18 cellular contexts compared by ENCODE assay signal in genomic region chr2:129296401-129297343, GRCh38.
DNase-seq lines count a peak whose midpoint lies in the region; ATAC-seq, FAIRE-seq and TF ChIP-seq lines count a peak whose summit lies in the region.
"Had no signal": no experiment of that assay in that cellular context is flagged by ENCODE, and none has a peak within 500 bp of the region (broad histone marks: within the 10 kb centered on the region; RNA-seq: fewer than 3 reads in every experiment).

No MANE protein-coding gene starts in this region.

- H3K4me3 ChIP-seq in right atrium auricular region, result no peak overlapping the region
- H3K4me3 ChIP-seq in astrocyte of the cerebellum (ENCODE audit: low read depth, low read length), result no peak overlapping the region
- H3K4me3 ChIP-seq: GM23248, SJCRH30 had no signal

- in situ Hi-C loops in astrocyte of the cerebellum (cut with HindIII; ENCODE audit: low sequenced_read_pairs), result no loop called here

- H3K27ac ChIP-seq in right atrium auricular region, result no peak overlapping the region
- H3K27ac ChIP-seq: GM23248, SJCRH30 had no signal

- peak; percentile 17 for FAIRE-seq in urothelium cell line (lab: Jason Lieb, UNC)
- FAIRE-seq: A204.1, HTR-8/SVneo had no signal

- peak; percentile 59 for ATAC-seq in Right ventricle myocardium superior (ENCODE audit: poor library complexity)
- no peak for ATAC-seq in GM21528 (IDR thresholded peaks at IDR 0.05; ENCODE audit: low FRiP score, unreplicated experiment)
- ATAC-seq in HG03139 (IDR thresholded peaks at IDR 0.05; ENCODE audit: unreplicated experiment), result no peak
- no peak for ATAC-seq in HG03460 (IDR thresholded peaks at IDR 0.05; ENCODE audit: unreplicated experiment)
- ATAC-seq: effector memory CD8-positive, alpha-beta T cell; stimulated activated effector memory CD8-positive, alpha-beta T cell treated with anti-CD3 and anti-CD28 coated beads, Interleukin-12 subunit alpha, Interleukin-12 subunit beta, amount 100 ng/mL, for 72 hours had no signal

- H3K4me1 ChIP-seq in right atrium auricular region, result peaks cover 0 to 10% of the 10 kb centered on the region in 2 donors
- H3K4me1 ChIP-seq: SJCRH30 had no signal

- no peaks in the 10 kb centered on the region for H3K9me3 ChIP-seq in right atrium auricular region
- H3K9me3 ChIP-seq: SJCRH30 had no signal

- intact Hi-C loops in Right ventricle myocardium superior (cut with DNase I), result no loop called here

- no peaks in the 10 kb centered on the region for H3K27me3 ChIP-seq in right atrium auricular region
- H3K27me3 ChIP-seq: SJCRH30 had no signal

- DNase-seq in Right ventricle myocardium superior, result no peak
- DNase-seq in right atrium auricular region (ENCODE audit: low spot score), result no peak
- DNase-seq in astrocyte of the cerebellum (ENCODE audit: low read depth), result peak; percentile 45
- DNase-seq in left kidney (ENCODE audit: low read depth, low spot score), result peak; percentile 55
- DNase-seq in urothelium cell line (ENCODE audit: low spot score), result no peak
- DNase-seq: activated CD4-positive, CD25-positive, alpha-beta regulatory T cell; cerebellar nuclear complex; effector memory CD8-positive, alpha-beta T cell; GM23248; NCI-H524 treated with DMSO at 0.1 percent for 48 hours; trophoblast cell had no signal

- TF ChIP-seq CTCF in right atrium auricular region (IDR thresholded peaks at IDR 0.05) (no peak), astrocyte of the cerebellum (IDR thresholded peaks at IDR 0.05; ENCODE audit: low read depth, low read length, missing control alignments) (no peak)

- no peaks in the 10 kb centered on the region for H3K36me3 ChIP-seq in right atrium auricular region
- H3K36me3 ChIP-seq: SJCRH30 had no signal

Comparison
In these comparisons a context has a peak if more than half of its experiments do, and no peak if none do; other contexts are left out.
1. DNase-seq: peak in astrocyte of the cerebellum (single experiment) and left kidney (single experiment); none in Right ventricle myocardium superior (single experiment), right atrium auricular region (single experiment) and urothelium cell line (single experiment).